In genomic region chr10:101818958-101819633, GRCh38 we compare ENCODE assay signal across 8 cellular contexts. TPM values are rescaled to one million over a fixed set of nuclear protein-coding genes. Genes with fewer than 3 reads are reported as not detected.
DNase-seq lines count a peak whose midpoint lies in the region; ATAC-seq, FAIRE-seq and TF ChIP-seq lines count a peak whose summit lies in the region.

No MANE protein-coding gene starts in this region.

- no peaks in the 10 kb centered on the region for H3K36me3 ChIP-seq in IMR-90 (ENCODE audit: control insufficient read depth, insufficient read depth, low read length)
- no peaks in the 10 kb centered on the region for H3K36me3 ChIP-seq in ascending aorta
- peaks cover 0 to 2% of the 10 kb centered on the region in 2 experiments for H3K36me3 ChIP-seq in keratinocyte (ENCODE audit: control insufficient read depth in 2 of 2, extremely low read depth in 1 of 2, insufficient read depth in 2 of 2, low read length in 2 of 2)
- H3K36me3 ChIP-seq in stomach, result no peaks in the 10 kb centered on the region

- DNase-seq in GM12864 (ENCODE audit: low read depth), result no peak
- no peak for DNase-seq in IMR-90
- DNase-seq in ascending aorta (ENCODE audit: low spot score in 2 of 2), result no peak
- DNase-seq in keratinocyte (ENCODE audit: low read depth, low spot score), result no peak
- DNase-seq in stomach, result no peak
- DNase-seq in GM19239 (ENCODE audit: insufficient read length, low spot score), result no peak
- no peak for DNase-seq in germinal center (ENCODE audit: low spot score)

- peak overlapping the region; percentile 11; the same call in 1 of the 2 replicates for H3K18ac ChIP-seq in IMR-90 (ENCODE audit: low read depth, low read length)

- H2BK15ac ChIP-seq in IMR-90 (ENCODE audit: low read depth, low read length), result peak overlapping the region; percentile 73

- H3K27me3 ChIP-seq in IMR-90 (ENCODE audit: control insufficient read depth, insufficient read depth, low read length) (no peaks in the 10 kb centered on the region), ascending aorta (no peaks in the 10 kb centered on the region), keratinocyte (ENCODE audit: control insufficient read depth, extremely low read depth, insufficient read depth, low read length) (no peaks in the 10 kb centered on the region), stomach (no peaks in the 10 kb centered on the region)

- peak overlapping the region; percentile 31 for H3K27ac ChIP-seq in IMR-90 (ENCODE audit: insufficient read depth, low read length)
- peak overlapping the region; percentile 72 to 87 for H3K27ac ChIP-seq in ascending aorta
- peak overlapping the region; percentile 97 for H3K27ac ChIP-seq in keratinocyte (ENCODE audit: control insufficient read depth, insufficient read depth, low read length)
- peak overlapping the region; percentile 62 to 97 (median 94) for H3K27ac ChIP-seq in stomach

- dilution Hi-C loops in IMR-90 (cut with HindIII; ENCODE audit: low sequenced_read_pairs, unreplicated experiment), result no loop called here
- dilution Hi-C loops in keratinocyte (cut with MboI; ENCODE audit: extremely low pct_ligation_motif_present, low sequenced_read_pairs), result no loop called here

- FAIRE-seq in keratinocyte (lab: Jason Lieb, UNC) (no peak), GM19239 (lab: Jason Lieb, UNC) (no peak)

- H4K20me1 ChIP-seq in IMR-90 (ENCODE audit: insufficient read depth, low read length) (peaks cover 41% of the 10 kb centered on the region), keratinocyte (ENCODE audit: control insufficient read depth, extremely low read depth, insufficient read depth, low read length) (peaks cover 23% of the 10 kb centered on the region)

- TF ChIP-seq EP300 in stomach (IDR thresholded peaks at IDR 0.05), result no peak

- H4K91ac ChIP-seq in IMR-90 (ENCODE audit: insufficient read depth, low read depth, low read length), result peak overlapping the region; percentile 29

- peak overlapping the region; percentile 56 to 89 for H4K8ac ChIP-seq in IMR-90 (ENCODE audit: low read depth in 2 of 2, low read length in 2 of 2)

- TF ChIP-seq POLR2A in IMR-90 (IDR thresholded peaks at IDR 0.05; ENCODE audit: low read depth, low read length), result no peak
- no peak for TF ChIP-seq POLR2A in stomach (IDR thresholded peaks at IDR 0.05)

- peak overlapping the region; percentile 36; the same call in 1 of the 2 replicates for H2BK20ac ChIP-seq in IMR-90 (ENCODE audit: low read depth, low read length)

- BruUV-seq in IMR-90 (replicated peaks; lab: Mats Ljungman, UMichigan), result no TSS peak

- H2AK5ac ChIP-seq in IMR-90 (ENCODE audit: low read depth, low read length), result peak overlapping the region; percentile 66

- H2AK9ac ChIP-seq in IMR-90 (replicated peaks; ENCODE audit: low read depth, low read length, poor library complexity), result peak overlapping the region; percentile 59

- ATAC-seq in GM21526 (IDR thresholded peaks at IDR 0.05; ENCODE audit: low FRiP score, unreplicated experiment) (peak; percentile 12), IMR-90 (ENCODE audit: low read depth) (peak; percentile 30)

- in situ Hi-C loops in IMR-90 (cut with MboI; ENCODE audit: low sequenced_read_pairs), result loop anchor here (25.0 kb wide), 1 partner anchor 882 kb away; no protein-coding TSS in a partner anchor

- H2AFZ ChIP-seq in IMR-90 (replicated peaks; ENCODE audit: low read length, poor library complexity) (peak overlapping the region; percentile 92), keratinocyte (ENCODE audit: control insufficient read depth, low read length) (peak overlapping the region; percentile 85)

- peaks cover 0 to 14% of the 10 kb centered on the region in 2 experiments; a peak in 3 of 4 replicates for H3K79me1 ChIP-seq in IMR-90 (ENCODE audit: low read depth in 1 of 2, low read length in 2 of 2)

- peaks cover 6% of the 10 kb centered on the region for H3K4me1 ChIP-seq in IMR-90 (ENCODE audit: control insufficient read depth, insufficient read depth, low read length)
- peaks cover 0 to 3% of the 10 kb centered on the region in 2 donors for H3K4me1 ChIP-seq in ascending aorta
- peaks cover 19% of the 10 kb centered on the region for H3K4me1 ChIP-seq in keratinocyte (ENCODE audit: control insufficient read depth, extremely low read depth, insufficient read depth, low read length)
- H3K4me1 ChIP-seq in stomach, result peaks cover 19 to 41% (median 30%) of the 10 kb centered on the region in 4 donors

- H3K9me1 ChIP-seq in IMR-90 (ENCODE audit: insufficient read depth, low read length) (peaks cover 7% of the 10 kb centered on the region; the same call in 1 of the 2 replicates), keratinocyte (ENCODE audit: control insufficient read depth, extremely low read depth, insufficient read depth, low read length) (peaks cover 2% of the 10 kb centered on the region)

- intact Hi-C loops in IMR-90 (cut with micrococcal nuclease) (no loop called here), ascending aorta (cut with DNase I) (loop anchor here (2.0 to 5.0 kb wide), 3 partner anchors 238 to 822 kb away; partner anchors contain the start of genes ARMH3, LDB1 and LZTS2), stomach (cut with DNase I; ENCODE audit: low total_unique reads) (no loop called here)

- H3K14ac ChIP-seq in IMR-90 (replicated peaks; ENCODE audit: low read depth, low read length), result peak overlapping the region; percentile 90

- peak overlapping the region; percentile 84 for H3K23ac ChIP-seq in IMR-90 (ENCODE audit: low read depth, low read length)

- H3K9me3 ChIP-seq in IMR-90 (ENCODE audit: control insufficient read depth, insufficient read depth, low read length) (no peaks in the 10 kb centered on the region), ascending aorta (no peaks in the 10 kb centered on the region), keratinocyte (ENCODE audit: control insufficient read depth, low read depth, low read length) (no peaks in the 10 kb centered on the region), stomach (no peaks in the 10 kb centered on the region)

- H3K4me2 ChIP-seq in IMR-90 (ENCODE audit: low read depth, low read length), result peak overlapping the region; percentile 85
- H3K4me2 ChIP-seq in keratinocyte (ENCODE audit: control insufficient read depth, extremely low read depth, insufficient read depth, low read depth, low read length), result peak overlapping the region; percentile 97

- CTCF ChIA-PET in IMR-90 (lab: Yijun Ruan, JAX), result interaction anchor here (1.0 kb wide), 1 partner anchor 13 kb away, joined by 3 read pairs; no protein-coding TSS in a partner anchor

- TF ChIP-seq RAD21 in IMR-90 (IDR thresholded peaks at IDR 0.05; ENCODE audit: low read length), result no peak

- POLR2A ChIA-PET in IMR-90 (lab: Charles Lee; ENCODE audit: unreplicated experiment), result no interaction called here

- peaks cover 41% of the 10 kb centered on the region for H3K79me2 ChIP-seq in keratinocyte (ENCODE audit: control insufficient read depth, insufficient read depth, low read length)

- H4K5ac ChIP-seq in IMR-90 (ENCODE audit: low read depth, low read length), result peak overlapping the region; percentile 31

- H3K4me3 ChIP-seq in GM12864 (ENCODE audit: low read depth, low read length) (peak overlapping the region; percentile 98), IMR-90 (ENCODE audit: insufficient read depth, low read depth, low read length) (peak overlapping the region; percentile 39), ascending aorta (peak overlapping the region; percentile 56 to 88), keratinocyte (ENCODE audit: control insufficient read depth in 2 of 3, extremely low read depth in 1 of 3, insufficient read depth in 2 of 3, low read depth in 1 of 3, low read length in 3 of 3) (peak overlapping the region; percentile 34 to 70 (median 64)), stomach (peak overlapping the region; percentile 98 to 99 (median 99))

- peak overlapping the region; percentile 60 for H2BK5ac ChIP-seq in IMR-90 (ENCODE audit: low read depth, low read length, poor library complexity, severe bottlenecking)

- H2BK120ac ChIP-seq in IMR-90 (ENCODE audit: low read depth, low read length), result peak overlapping the region; percentile 62; the same call in 1 of the 2 replicates

- 0% methylated on average over 3 of the region's 13 CpGs; no CpG with 5 or more reads in 1 of the 2 experiments for WGBS in IMR-90 (ENCODE audit: extremely low coverage in 2 of 2, insufficient read length in 1 of 2), 2 experiments
- WGBS in stomach, 5 donors, result 11 to 33% (median 17%) methylated on average over 12 to 13 of the region's 13 CpGs

- TF ChIP-seq CTCF in GM12864 (IDR thresholded peaks at IDR 0.05; ENCODE audit: low read depth, low read length, missing control alignments), result no peak
- TF ChIP-seq CTCF in IMR-90 (conservative IDR thresholded peaks at IDR 0.05; ENCODE audit: low read depth, low read length), result no peak
- TF ChIP-seq CTCF in ascending aorta (IDR thresholded peaks at IDR 0.05), result no peak
- no peak for TF ChIP-seq CTCF in keratinocyte (optimal IDR thresholded peaks at IDR 0.05 in 1 of 3, IDR thresholded peaks at IDR 0.05 in 1 of 3, conservative IDR thresholded peaks at IDR 0.05 in 1 of 3; ENCODE audit: extremely low read depth in 1 of 3, insufficient read depth in 2 of 3, low read length in 3 of 3)
- TF ChIP-seq CTCF in stomach (IDR thresholded peaks at IDR 0.05), result no peak

- H3K4ac ChIP-seq in IMR-90 (ENCODE audit: low read depth, low read length), result peak overlapping the region; percentile 89

- H3K56ac ChIP-seq in IMR-90 (ENCODE audit: extremely low read depth, insufficient read depth, low read length), result peak overlapping the region; percentile 65

- H3K9ac ChIP-seq in IMR-90 (ENCODE audit: low read depth, low read length), result peak overlapping the region; percentile 68
- peak overlapping the region; percentile 97 for H3K9ac ChIP-seq in keratinocyte (ENCODE audit: control insufficient read depth, extremely low read depth, insufficient read depth, low read length)

RNA-seq across cellular contexts. Expression of gene OGA, which starts 0.9 kb away (rescaled TPM):
- 62.9 and 89.7 TPM in 2 replicates for total RNA-seq in IMR-90 (2012; rRNA removed)
- 32.6 and 42.5 TPM in 2 replicates for polyA plus RNA-seq in IMR-90 (2012; rRNA removed)
- 4.0 and 5.0 TPM in 2 replicates for polyA plus RNA-seq in IMR-90 (2012; cell fraction: cytosol; rRNA removed)
- polyA plus RNA-seq in IMR-90 (2012; cell fraction: nucleus; rRNA removed; ENCODE audit: low replicate concordance), result 14.8 and 154 TPM in 2 replicates
- 66.8 TPM for total RNA-seq in ascending aorta
- polyA plus RNA-seq in keratinocyte, result 47.0 to 104 TPM (median 67.2 TPM) in 3 replicates
- polyA plus RNA-seq in keratinocyte (2011; ENCODE audit: low read depth), result 140 TPM
- polyA plus RNA-seq in keratinocyte (2011; cell fraction: cytosol; rRNA removed), result 24.2 and 48.7 TPM in 2 replicates
- 172 and 208 TPM in 2 replicates for polyA plus RNA-seq in keratinocyte (2011; cell fraction: nucleus; rRNA removed)
- 60.5 and 103 TPM in 2 replicates for polyA plus RNA-seq in keratinocyte (2012; ENCODE audit: low replicate concordance)
- 41.9 to 134 TPM (median 45.3 TPM) in 3 replicates for polyA minus RNA-seq in keratinocyte
- 31.8 TPM for polyA minus RNA-seq in keratinocyte (2011; cell fraction: cytosol; rRNA and poly(A)+ RNA removed)
- polyA minus RNA-seq in keratinocyte (2011; cell fraction: nucleus; rRNA and poly(A)+ RNA removed), result 83.5 and 158 TPM in 2 replicates
- 100 to 1,000 TPM; 123 to 312 (median 233) TPM for total RNA-seq in stomach
- polyA plus RNA-seq in stomach, result 10 to 100 TPM; 18.9 to 41.7 (median 28.0) TPM

RNA-seq across cellular contexts. Expression of gene KCNIP2, which starts 24.5 kb away (rescaled TPM):
- total RNA-seq in IMR-90 (2012; rRNA removed) (under 0.01 TPM in 1 of 2 replicates, not detected in the other), ascending aorta (1.1 TPM), stomach (1 to 10 TPM in 3 of 5 donors, not detected in 2; 1.2 to 5.7 (median 2.4) TPM)
- polyA plus RNA-seq in IMR-90 (2012; rRNA removed) (0.53 and 0.87 TPM in 2 replicates), keratinocyte (0.17 to 0.71 TPM (median 0.41 TPM) in 3 replicates), stomach (1 to 10 TPM in 1 of 3 donors, under 1 TPM in 1, not detected in 1; 0.62 to 1.3 TPM)
- polyA plus RNA-seq in IMR-90 (2012; cell fraction: cytosol; rRNA removed), result 0.03 and 0.05 TPM in 2 replicates
- polyA plus RNA-seq in IMR-90 (2012; cell fraction: nucleus; rRNA removed; ENCODE audit: low replicate concordance), result 3.9 and 6.9 TPM in 2 replicates
- 0.89 TPM for polyA plus RNA-seq in keratinocyte (2011; ENCODE audit: low read depth)
- polyA plus RNA-seq in keratinocyte (2011; cell fraction: cytosol; rRNA removed), result not detected in 2 replicates
- 2.4 and 3.6 TPM in 2 replicates for polyA plus RNA-seq in keratinocyte (2011; cell fraction: nucleus; rRNA removed)
- polyA plus RNA-seq in keratinocyte (2012; ENCODE audit: low replicate concordance), result 0.23 and 0.66 TPM in 2 replicates
- polyA minus RNA-seq in keratinocyte, result 0.49 to 1.6 TPM (median 1.4 TPM) in 3 replicates
- polyA minus RNA-seq in keratinocyte (2011; cell fraction: cytosol; rRNA and poly(A)+ RNA removed), result not detected
- 1.8 and 7.7 TPM in 2 replicates for polyA minus RNA-seq in keratinocyte (2011; cell fraction: nucleus; rRNA and poly(A)+ RNA removed)

RNA-seq across cellular contexts. Expression of gene NPM3, which starts 35.9 kb away (rescaled TPM):
- total RNA-seq in IMR-90 (2012; rRNA removed) (112 and 122 TPM in 2 replicates), ascending aorta (28.7 TPM), stomach (10 to 100 TPM in 3 of 5 donors, 1 to 10 TPM in 1, not detected in 1; 2.3 to 68.1 (median 32.6) TPM)
- polyA plus RNA-seq in IMR-90 (2012; rRNA removed) (72.3 and 84.1 TPM in 2 replicates), keratinocyte (71.6 to 87.7 TPM (median 77.2 TPM) in 3 replicates), stomach (10 to 100 TPM; 22.0 to 30.2 (median 26.0) TPM)
- polyA plus RNA-seq in IMR-90 (2012; cell fraction: cytosol; rRNA removed), result 165 and 166 TPM in 2 replicates
- 33.0 and 60.2 TPM in 2 replicates for polyA plus RNA-seq in IMR-90 (2012; cell fraction: nucleus; rRNA removed; ENCODE audit: low replicate concordance)
- polyA plus RNA-seq in keratinocyte (2011; ENCODE audit: low read depth), result 36.5 TPM
- polyA plus RNA-seq in keratinocyte (2011; cell fraction: cytosol; rRNA removed), result 55.9 and 96.8 TPM in 2 replicates
- 35.1 and 50.2 TPM in 2 replicates for polyA plus RNA-seq in keratinocyte (2011; cell fraction: nucleus; rRNA removed)
- polyA plus RNA-seq in keratinocyte (2012; ENCODE audit: low replicate concordance), result 61.6 and 114 TPM in 2 replicates
- 53.6 to 89.6 TPM (median 55.0 TPM) in 3 replicates for polyA minus RNA-seq in keratinocyte
- 35.5 TPM for polyA minus RNA-seq in keratinocyte (2011; cell fraction: cytosol; rRNA and poly(A)+ RNA removed)
- 7.4 and 10.2 TPM in 2 replicates for polyA minus RNA-seq in keratinocyte (2011; cell fraction: nucleus; rRNA and poly(A)+ RNA removed)

RNA-seq across cellular contexts. Expression of gene FGF8, which starts 43.2 kb away (rescaled TPM):
- not detected in 2 replicates for total RNA-seq in IMR-90 (2012; rRNA removed)
- polyA plus RNA-seq in IMR-90 (2012; rRNA removed), result 0.17 TPM in 1 of 2 replicates, not detected in the other
- polyA plus RNA-seq in IMR-90 (2012; cell fraction: cytosol; rRNA removed), result 0.20 TPM in 1 of 2 replicates, not detected in the other
- polyA plus RNA-seq in IMR-90 (2012; cell fraction: nucleus; rRNA removed; ENCODE audit: low replicate concordance), result 0.57 and 2.5 TPM in 2 replicates
- total RNA-seq in ascending aorta, result not detected
- not detected in 3 replicates for polyA plus RNA-seq in keratinocyte
- 0.46 TPM for polyA plus RNA-seq in keratinocyte (2011; ENCODE audit: low read depth)
- not detected in 2 replicates for polyA plus RNA-seq in keratinocyte (2011; cell fraction: cytosol; rRNA removed)
- polyA plus RNA-seq in keratinocyte (2011; cell fraction: nucleus; rRNA removed), result 0.55 TPM in 1 of 2 replicates, not detected in the other
- 0.44 TPM in 1 of 2 replicates, not detected in the other for polyA plus RNA-seq in keratinocyte (2012; ENCODE audit: low replicate concordance)
- polyA minus RNA-seq in keratinocyte, result not detected in 3 replicates
- not detected for polyA minus RNA-seq in keratinocyte (2011; cell fraction: cytosol; rRNA and poly(A)+ RNA removed)
- polyA minus RNA-seq in keratinocyte (2011; cell fraction: nucleus; rRNA and poly(A)+ RNA removed), result not detected in 2 replicates
- not detected for total RNA-seq in stomach
- polyA plus RNA-seq in stomach, result not detected

Comparison
In these comparisons a context has a peak if more than half of its experiments do, and no peak if none do; other contexts are left out.
1. H3K4me3 ChIP-seq: peak in every context shown above with its lines; median percentile 99 in stomach; 98 in GM12864; 72 in ascending aorta; 64 in keratinocyte; 39 in IMR-90.
2. H3K27ac ChIP-seq: peak in every context shown above with its lines; median percentile 97 in keratinocyte; 94 in stomach; 80 in ascending aorta; 31 in IMR-90.